1 cellular context compared by ENCODE assay signal in the genomic region with DNA sequence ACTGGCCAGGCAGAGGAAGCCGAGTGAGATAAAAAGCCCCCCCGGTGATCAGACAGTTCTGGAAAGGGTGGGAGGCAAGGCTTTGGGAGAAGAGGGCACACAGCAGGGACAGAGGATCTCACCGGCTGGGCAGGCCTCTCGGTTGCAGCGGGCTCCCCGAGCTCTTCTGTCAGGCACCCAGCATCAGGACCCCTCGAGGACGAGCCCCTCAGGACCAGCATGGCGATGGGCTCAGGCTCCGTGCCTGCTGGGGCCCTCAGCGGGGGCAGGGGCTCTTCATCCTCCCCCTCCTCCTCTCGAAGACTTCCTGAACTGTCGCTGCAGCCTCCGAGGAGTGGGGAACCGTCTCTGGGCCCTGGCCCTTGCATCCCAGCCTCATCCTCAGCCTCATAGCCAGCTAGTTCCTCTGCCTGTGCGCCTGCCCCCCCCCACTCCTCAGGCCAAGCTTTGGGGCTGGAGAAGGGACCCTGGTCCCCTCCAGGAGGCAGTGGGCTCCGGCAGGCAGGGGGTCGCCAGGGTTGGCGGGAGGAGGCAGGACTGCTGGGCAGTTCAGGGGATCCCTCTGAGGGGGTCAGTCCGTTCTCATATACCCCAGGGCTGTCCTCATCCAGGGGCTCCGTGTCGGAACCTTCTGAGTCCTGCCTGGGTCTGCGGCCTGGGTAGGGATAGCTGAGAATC.
A peak's percentile ranks its signal among the peaks of the same experiment; 100 is the strongest.
TF ChIP-seq lines count a peak whose summit lies in the region.

No MANE protein-coding gene starts in this region.

TF ChIP-seq in HepG2, 621 proteins besides CTCF, POLR2A, EP300 and RAD21 (continued from another document and continues in another):
- TF ChIP-seq THRA (CRISPR knock-in tag; IDR thresholded peaks at IDR 0.05; ENCODE audit: borderline replicate concordance) (no peak), TRIM24 (CRISPR knock-in tag; IDR thresholded peaks at IDR 0.05) (no peak), STAT6 (CRISPR knock-in tag; IDR thresholded peaks at IDR 0.05; ENCODE audit: borderline replicate concordance) (no peak), ETV6 (CRISPR knock-in tag; conservative IDR thresholded peaks at IDR 0.05) (no peak), SPEN (CRISPR knock-in tag; IDR thresholded peaks at IDR 0.05; ENCODE audit: low read depth) (no peak), RXRA (CRISPR knock-in tag; IDR thresholded peaks at IDR 0.05) (peak; percentile 18; the same call in 1 of the 2 replicates), ZBTB10 (CRISPR knock-in tag; IDR thresholded peaks at IDR 0.05; ENCODE audit: borderline replicate concordance) (no peak), RFXANK (CRISPR knock-in tag; IDR thresholded peaks at IDR 0.05) (no peak), NR3C1 (CRISPR knock-in tag; IDR thresholded peaks at IDR 0.05) (no peak), IKZF4 (CRISPR knock-in tag; IDR thresholded peaks at IDR 0.05; ENCODE audit: borderline replicate concordance, low read depth, not compliant biosample characterization) (no peak), ELF3 (CRISPR knock-in tag; IDR thresholded peaks at IDR 0.05) (no peak), NR2C2 (CRISPR knock-in tag; IDR thresholded peaks at IDR 0.05; ENCODE audit: borderline replicate concordance) (no peak), DDIT3 (CRISPR knock-in tag; IDR thresholded peaks at IDR 0.05) (no peak), NRL (CRISPR knock-in tag; IDR thresholded peaks at IDR 0.05; ENCODE audit: borderline replicate concordance) (no peak), ZNF460 (CRISPR knock-in tag; IDR thresholded peaks at IDR 0.05; ENCODE audit: borderline replicate concordance) (no peak), ZNF776 (CRISPR knock-in tag; IDR thresholded peaks at IDR 0.05) (peak; percentile 64; the same call in 1 of the 2 replicates), ZNF382 (CRISPR knock-in tag; IDR thresholded peaks at IDR 0.05; ENCODE audit: borderline replicate concordance) (no peak), TCF12 (IDR thresholded peaks at IDR 0.05) (no peak), TCF12 (CRISPR knock-in tag; IDR thresholded peaks at IDR 0.05) (0 out of 2 replicates have a peak, but pooled peaks have one; percentile 36), ZC3H13 (CRISPR knock-in tag; IDR thresholded peaks at IDR 0.05) (no peak), ZNF441 (CRISPR knock-in tag; IDR thresholded peaks at IDR 0.05; ENCODE audit: borderline replicate concordance) (no peak), SALL1 (CRISPR knock-in tag; IDR thresholded peaks at IDR 0.05) (peak; percentile 6; the same call in 1 of the 2 replicates), ZNF556 (CRISPR knock-in tag; IDR thresholded peaks at IDR 0.05; ENCODE audit: borderline replicate concordance) (no peak), NR0B2 (CRISPR knock-in tag; IDR thresholded peaks at IDR 0.05) (no peak), HNRNPH1 (optimal IDR thresholded peaks at IDR 0.05; ENCODE audit: low read depth, low read length) (no peak), ARID2 (CRISPR knock-in tag; IDR thresholded peaks at IDR 0.05; ENCODE audit: borderline replicate concordance) (no peak), ZNF296 (CRISPR knock-in tag; conservative IDR thresholded peaks at IDR 0.05) (no peak), NAIF1 (CRISPR knock-in tag; IDR thresholded peaks at IDR 0.05; ENCODE audit: borderline replicate concordance) (no peak), ZFP37 (CRISPR knock-in tag; IDR thresholded peaks at IDR 0.05; ENCODE audit: borderline replicate concordance) (no peak), ZFP1 (CRISPR knock-in tag; IDR thresholded peaks at IDR 0.05) (no peak), THAP9 (CRISPR knock-in tag; IDR thresholded peaks at IDR 0.05; ENCODE audit: borderline replicate concordance) (peak; percentile 9; the same call in 1 of the 2 replicates), ZNF574 (CRISPR knock-in tag; IDR thresholded peaks at IDR 0.05) (no peak), TBX3 (IDR thresholded peaks at IDR 0.05; ENCODE audit: borderline replicate concordance) (no peak), ZNF235 (CRISPR knock-in tag; IDR thresholded peaks at IDR 0.05; ENCODE audit: borderline replicate concordance) (no peak), ZNF780A (CRISPR knock-in tag; IDR thresholded peaks at IDR 0.05) (no peak), ZNF432 (CRISPR knock-in tag; IDR thresholded peaks at IDR 0.05; ENCODE audit: borderline replicate concordance) (no peak), ATM (IDR thresholded peaks at IDR 0.05; ENCODE audit: borderline replicate concordance) (no peak)
- TF ChIP-seq, protein P1, sequence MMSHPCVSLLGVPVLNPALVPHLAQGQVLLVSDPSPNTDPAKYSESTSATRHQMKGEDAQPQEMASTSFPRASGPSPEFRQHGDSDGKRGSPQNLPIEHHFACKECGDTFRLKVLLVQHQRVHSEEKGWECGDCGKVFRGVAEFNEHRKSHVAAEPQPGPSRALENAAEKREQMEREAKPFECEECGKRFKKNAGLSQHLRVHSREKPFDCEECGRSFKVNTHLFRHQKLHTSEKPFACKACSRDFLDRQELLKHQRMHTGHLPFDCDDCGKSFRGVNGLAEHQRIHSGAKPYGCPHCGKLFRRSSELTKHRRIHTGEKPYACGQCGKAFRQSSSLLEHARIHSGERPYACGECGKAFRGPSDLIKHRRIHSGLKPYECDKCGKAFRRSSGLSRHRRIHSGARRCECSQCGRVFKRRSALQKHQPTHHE (CRISPR knock-in tag; IDR thresholded peaks at IDR 0.05; ENCODE audit: borderline replicate concordance): no peak
- TF ChIP-seq, protein P2, sequence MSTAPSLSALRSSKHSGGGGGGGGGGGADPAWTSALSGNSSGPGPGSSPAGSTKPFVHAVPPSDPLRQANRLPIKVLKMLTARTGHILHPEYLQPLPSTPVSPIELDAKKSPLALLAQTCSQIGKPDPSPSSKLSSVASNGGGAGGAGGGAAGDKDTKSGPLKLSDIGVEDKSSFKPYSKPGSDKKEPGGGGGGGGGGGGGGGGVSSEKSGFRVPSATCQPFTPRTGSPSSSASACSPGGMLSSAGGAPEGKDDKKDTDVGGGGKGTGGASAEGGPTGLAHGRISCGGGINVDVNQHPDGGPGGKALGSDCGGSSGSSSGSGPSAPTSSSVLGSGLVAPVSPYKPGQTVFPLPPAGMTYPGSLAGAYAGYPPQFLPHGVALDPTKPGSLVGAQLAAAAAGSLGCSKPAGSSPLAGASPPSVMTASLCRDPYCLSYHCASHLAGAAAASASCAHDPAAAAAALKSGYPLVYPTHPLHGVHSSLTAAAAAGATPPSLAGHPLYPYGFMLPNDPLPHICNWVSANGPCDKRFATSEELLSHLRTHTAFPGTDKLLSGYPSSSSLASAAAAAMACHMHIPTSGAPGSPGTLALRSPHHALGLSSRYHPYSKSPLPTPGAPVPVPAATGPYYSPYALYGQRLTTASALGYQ (CRISPR knock-in tag; IDR thresholded peaks at IDR 0.05): no peak
- TF ChIP-seq, protein P3, sequence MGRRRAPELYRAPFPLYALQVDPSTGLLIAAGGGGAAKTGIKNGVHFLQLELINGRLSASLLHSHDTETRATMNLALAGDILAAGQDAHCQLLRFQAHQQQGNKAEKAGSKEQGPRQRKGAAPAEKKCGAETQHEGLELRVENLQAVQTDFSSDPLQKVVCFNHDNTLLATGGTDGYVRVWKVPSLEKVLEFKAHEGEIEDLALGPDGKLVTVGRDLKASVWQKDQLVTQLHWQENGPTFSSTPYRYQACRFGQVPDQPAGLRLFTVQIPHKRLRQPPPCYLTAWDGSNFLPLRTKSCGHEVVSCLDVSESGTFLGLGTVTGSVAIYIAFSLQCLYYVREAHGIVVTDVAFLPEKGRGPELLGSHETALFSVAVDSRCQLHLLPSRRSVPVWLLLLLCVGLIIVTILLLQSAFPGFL (CRISPR knock-in tag; IDR thresholded peaks at IDR 0.05): no peak
